7 cellular contexts compared by ENCODE assay signal in genomic region chr5:17203329-17204132, GRCh38. TPM values are rescaled to one million over a fixed set of nuclear protein-coding genes. Genes with fewer than 3 reads are reported as not detected.
DNase-seq lines count a peak whose midpoint lies in the region; ATAC-seq and TF ChIP-seq lines count a peak whose summit lies in the region.

No MANE protein-coding gene starts in this region.

- TF ChIP-seq CTCF in GM12873 (IDR thresholded peaks at IDR 0.05; ENCODE audit: insufficient read depth, low read depth, low read length, missing control alignments) (peak; percentile 67), NB4 (IDR thresholded peaks at IDR 0.05; ENCODE audit: low read depth, low read length) (peak; percentile 66)

- POLR2A ChIA-PET in naive thymus-derived CD4-positive, alpha-beta T cell (lab: Charles Lee): no interaction called here

- H3K4me1 ChIP-seq in naive thymus-derived CD4-positive, alpha-beta T cell (ENCODE audit: control insufficient read depth in 2 of 2, insufficient read depth in 2 of 2, low read length in 2 of 2): no peaks in the 10 kb centered on the region

- peaks cover 0 to 27% (median 20%) of the 10 kb centered on the region in 5 donors for H3K27me3 Mint-ChIP-seq in naive thymus-derived CD4-positive, alpha-beta T cell

- no peak overlapping the region for H3K4me3 ChIP-seq in NB4 (ENCODE audit: low read depth, low read length)
- H3K4me3 ChIP-seq in naive thymus-derived CD4-positive, alpha-beta T cell (ENCODE audit: low read length): no peak overlapping the region

- H3K27ac ChIP-seq in naive thymus-derived CD4-positive, alpha-beta T cell (ENCODE audit: low read depth, low read length): no peak overlapping the region

- H3K27ac Mint-ChIP-seq in naive thymus-derived CD4-positive, alpha-beta T cell: peak overlapping the region in 1 of 9 donors; percentile 23

- peaks cover 0 to under 1% (median 0%) of the 10 kb centered on the region in 11 donors for H3K9me3 Mint-ChIP-seq in naive thymus-derived CD4-positive, alpha-beta T cell

- TF ChIP-seq POLR2A in NB4 (IDR thresholded peaks at IDR 0.05; ENCODE audit: extremely low read depth, insufficient read length): no peak

- intact Hi-C loops in naive thymus-derived CD4-positive, alpha-beta T cell (cut with micrococcal nuclease): loop anchor here in 1 of 2 donors (1.0 kb wide), 1 partner anchor 412 kb away; no protein-coding TSS in a partner anchor

- H3K4me3 Mint-ChIP-seq in naive thymus-derived CD4-positive, alpha-beta T cell: no peak overlapping the region

- no peaks in the 10 kb centered on the region for H3K4me1 Mint-ChIP-seq in naive thymus-derived CD4-positive, alpha-beta T cell

- H3K27me3 ChIP-seq in naive thymus-derived CD4-positive, alpha-beta T cell (ENCODE audit: control insufficient read depth in 2 of 2, insufficient read depth in 2 of 2, low read length in 2 of 2): no peaks in the 10 kb centered on the region

- no peaks in the 10 kb centered on the region for H3K9me3 ChIP-seq in naive thymus-derived CD4-positive, alpha-beta T cell (ENCODE audit: control insufficient read depth in 2 of 3, low read length in 3 of 3)

- CTCF ChIA-PET in naive thymus-derived CD4-positive, alpha-beta T cell (lab: Charles Lee): interaction anchor here (0.8 kb wide), 1 partner anchor 666 kb away, joined by 3 read pairs; no protein-coding TSS in a partner anchor

- no peaks in the 10 kb centered on the region for H3K36me3 Mint-ChIP-seq in naive thymus-derived CD4-positive, alpha-beta T cell

- DNase-seq in HCEC 1CT (peak; percentile 73), NB4 (ENCODE audit: low read depth) (peak; percentile 72), SHP77 treated with DMSO at 0.1 percent for 48 hours (lab: John Stamatoyannopoulos, UW) (peak; percentile 55), T1000 (lab: John Stamatoyannopoulos, UW) (no peak)
- DNase-seq in naive thymus-derived CD4-positive, alpha-beta T cell: peak in 3 of 9 donors; percentile 22 to 27 (median 26)

- peak; percentile 81 for ATAC-seq in esophagus mucosa
- ATAC-seq in naive thymus-derived CD4-positive, alpha-beta T cell: peak; percentile 61

- no peaks in the 10 kb centered on the region for H3K36me3 ChIP-seq in naive thymus-derived CD4-positive, alpha-beta T cell (ENCODE audit: control insufficient read depth in 2 of 3, insufficient read depth in 3 of 3, low read length in 3 of 3)

RNA-seq across cellular contexts. Expression of gene BASP1, which starts 13.9 kb away (rescaled TPM):
- total RNA-seq in esophagus mucosa: 4.9 TPM
- 1 to 10 TPM in 4 of 5 experiments, not detected in 1; 1.1 to 9.6 (median 2.6) TPM for total RNA-seq in naive thymus-derived CD4-positive, alpha-beta T cell
- polyA plus RNA-seq in naive thymus-derived CD4-positive, alpha-beta T cell: under 1 TPM; 0.23 to 0.24 TPM
